In genomic region chr2:160194946-160195345, GRCh38 we compare ENCODE assay signal across 24 cellular contexts. TPM values are rescaled to one million over a fixed set of nuclear protein-coding genes. Genes with fewer than 3 reads are reported as not detected.
A peak's percentile ranks its signal among the peaks of the same experiment; 100 is the strongest.
DNase-seq lines count a peak whose midpoint lies in the region; ATAC-seq and TF ChIP-seq lines count a peak whose summit lies in the region.
"Had no signal": no experiment of that assay in that cellular context is flagged by ENCODE, and none has a peak within 500 bp of the region (broad histone marks: within the 10 kb centered on the region; RNA-seq: fewer than 3 reads in every experiment).

No MANE protein-coding gene starts in this region.

- peak overlapping the region; percentile 43 for H3K27ac ChIP-seq in mammary epithelial cell (ENCODE audit: insufficient read depth, low read depth, low read length)
- H3K27ac ChIP-seq in gastrocnemius medialis, result peak overlapping the region in 3 of 4 donors; percentile 48 to 76 (median 54)
- peak overlapping the region in 2 of 4 donors; percentile 40 to 55 for H3K27ac ChIP-seq in esophagus squamous epithelium
- H3K27ac ChIP-seq: 22Rv1, heart left ventricle, SK-N-MC, tibial artery had no signal

- BruUV-seq in mammary epithelial cell (replicated peaks; lab: Mats Ljungman, UMichigan), result no TSS peak

- WGBS in mammary epithelial cell (ENCODE audit: low coverage, missing lambda C conversion rate), result 52% methylated on average over 5 of the region's 5 CpGs
- 53 to 84% methylated on average over 4 to 5 of the region's 5 CpGs for WGBS in esophagus squamous epithelium, 2 donors

- dilution Hi-C loops in mammary epithelial cell (cut with HindIII; ENCODE audit: low sequenced_read_pairs), result no loop called here

- H3K4me2 ChIP-seq in mammary epithelial cell (ENCODE audit: insufficient read depth, low read depth, low read length), result peak overlapping the region; percentile 60

- H3K4me1 ChIP-seq in mammary epithelial cell (ENCODE audit: insufficient read depth, low read length) (peaks cover 38% of the 10 kb centered on the region), gastrocnemius medialis (peaks cover 9 to 18% of the 10 kb centered on the region in 2 donors), esophagus squamous epithelium (peaks cover 0 to 34% (median 3%) of the 10 kb centered on the region in 3 donors)
- H3K4me1 ChIP-seq: Caco-2, heart left ventricle had no signal

- in situ Hi-C loops in mammary epithelial cell (cut with MboI; ENCODE audit: low sequenced_read_pairs in 2 of 2), result no loop called here
- in situ Hi-C loops in gastrocnemius medialis (cut with MboI; ENCODE audit: low sequenced_read_pairs in 4 of 4), result no loop called here

- H3K9me3 ChIP-seq in mammary epithelial cell (replicated peaks; ENCODE audit: insufficient read depth, low read length), result no peaks in the 10 kb centered on the region
- H3K9me3 ChIP-seq in gastrocnemius medialis, result no peaks in the 10 kb centered on the region
- H3K9me3 ChIP-seq in esophagus squamous epithelium, result no peaks in the 10 kb centered on the region
- H3K9me3 ChIP-seq: Caco-2, heart left ventricle, tibial artery had no signal

- H3K36me3 ChIP-seq in mammary epithelial cell (ENCODE audit: insufficient read depth, low read length) (peaks cover 28% of the 10 kb centered on the region), gastrocnemius medialis (peaks cover 0 to 6% of the 10 kb centered on the region in 2 donors), esophagus squamous epithelium (peaks cover 0 to 27% (median 4%) of the 10 kb centered on the region in 3 donors)
- H3K36me3 ChIP-seq: heart left ventricle, tibial artery had no signal

- no peaks in the 10 kb centered on the region for H4K20me1 ChIP-seq in mammary epithelial cell (ENCODE audit: insufficient read depth, low read length)

- intact Hi-C loops in mammary epithelial cell (cut with micrococcal nuclease) (loop anchor here (5.0 kb wide), 1 partner anchor 32 kb away; no protein-coding TSS in a partner anchor), gastrocnemius medialis (cut with DNase I; ENCODE audit: low total_unique reads) (no loop called here), esophagus squamous epithelium (cut with DNase I) (no loop called here)

- peaks cover 95% of the 10 kb centered on the region for H3K79me2 ChIP-seq in mammary epithelial cell (ENCODE audit: insufficient read depth, low read length)

- no peak overlapping the region for H2AFZ ChIP-seq in mammary epithelial cell (ENCODE audit: low read depth, low read length)

- H3K9ac ChIP-seq in mammary epithelial cell (ENCODE audit: insufficient read depth, low read length), result peak overlapping the region; percentile 6

- peak; percentile 21 for DNase-seq in DMS53 (lab: John Stamatoyannopoulos, UW)
- no peak for DNase-seq in DMS53 treated with DMSO at 0.1 percent for 48 hours (lab: John Stamatoyannopoulos, UW; ENCODE audit: unreplicated experiment)
- DNase-seq in Jurkat, Clone E6-1 (ENCODE audit: low read depth, low spot score), result peak; percentile 61
- DNase-seq in mammary epithelial cell, result no peak
- DNase-seq in gastrocnemius medialis, result no peak
- no peak for DNase-seq in activated CD4-positive, CD25-positive, alpha-beta regulatory T cell treated with anti-CD3 and anti-CD28 coated beads, Interleukin-2, amount 50 U/mL, for 72 hours
- DNase-seq in esophagus squamous epithelium (lab: John Stamatoyannopoulos, UW), result no peak
- DNase-seq: activated B cell treated with CpG ODN at 0.5 μM for 24 hours; activated gamma-delta T cell treated with Interleukin-2 at 50 U/mL for 16 hours; Caco-2; effector memory CD4-positive, alpha-beta T cell; GF-D8; H9; heart left ventricle; MM.1S; NCI-H748 treated with DMSO at 0.1 percent for 48 hours; occipital lobe; right cardiac atrium; stimulated activated naive B cell treated with anti-CD40 and anti-IgM and Interleukin-4, amounts not matched to agents 10 μg/mL and 1 μg/mL and 100 μg/mL, for 72 hours; tibial artery had no signal

- ATAC-seq in gastrocnemius medialis, result no peak
- ATAC-seq in HG03432 (IDR thresholded peaks at IDR 0.05; ENCODE audit: unreplicated experiment), result no peak
- ATAC-seq: heart left ventricle; HepG2; right cardiac atrium; stimulated activated naive B cell treated with anti-CD40 and anti-IgM and Interleukin-4, amounts not matched to agents 10 μg/mL and 1 μg/mL and 100 μg/mL, for 72 hours had no signal

- CTCF ChIA-PET in mammary epithelial cell (lab: Charles Lee; ENCODE audit: low non-redundant PET), result interaction anchor here (0.6 kb wide), 1 partner anchor 72 kb away, joined by 4 read pairs; no protein-coding TSS in a partner anchor

- TF ChIP-seq CTCF in mammary epithelial cell (conservative IDR thresholded peaks at IDR 0.05 in 1 of 2, IDR thresholded peaks at IDR 0.05 in 1 of 2; ENCODE audit: extremely low read depth in 1 of 2, insufficient read depth in 1 of 2, low read depth in 1 of 2, low read length in 2 of 2), result peak in 1 of 2 donors; percentile 1
- no peak for TF ChIP-seq CTCF in gastrocnemius medialis (IDR thresholded peaks at IDR 0.05 in 4 of 5, conservative IDR thresholded peaks at IDR 0.05 in 1 of 5)
- no peak for TF ChIP-seq CTCF in esophagus squamous epithelium (IDR thresholded peaks at IDR 0.05)

- H3K4me3 ChIP-seq in Jurkat, Clone E6-1 (ENCODE audit: low read length), result no peak overlapping the region
- no peak overlapping the region for H3K4me3 ChIP-seq in mammary epithelial cell (replicated peaks in 1 of 3; ENCODE audit: insufficient read depth in 1 of 3, low read depth in 2 of 3, low read length in 3 of 3)
- no peak overlapping the region for H3K4me3 ChIP-seq in gastrocnemius medialis
- no peak overlapping the region for H3K4me3 ChIP-seq in esophagus squamous epithelium
- H3K4me3 ChIP-seq: heart left ventricle, SK-N-MC, tibial artery had no signal

- no peak for TF ChIP-seq POLR2A in gastrocnemius medialis (IDR thresholded peaks at IDR 0.05)
- TF ChIP-seq POLR2A in esophagus squamous epithelium (IDR thresholded peaks at IDR 0.05), result no peak

- no peaks in the 10 kb centered on the region for H3K27me3 ChIP-seq in mammary epithelial cell (ENCODE audit: insufficient read depth, low read length)
- H3K27me3 ChIP-seq in gastrocnemius medialis, result no peaks in the 10 kb centered on the region
- no peaks in the 10 kb centered on the region for H3K27me3 ChIP-seq in esophagus squamous epithelium
- H3K27me3 ChIP-seq: heart left ventricle, tibial artery had no signal

RNA-seq across cellular contexts. Expression of gene ITGB6, which starts 5.1 kb away (rescaled TPM):
- polyA plus RNA-seq in Jurkat, Clone E6-1 (2012; ENCODE audit: insufficient read depth, insufficient read length), result not detected
- total RNA-seq in mammary epithelial cell, result 100 to 1,000 TPM; 186 to 461 TPM
- polyA plus RNA-seq in mammary epithelial cell, result 162 TPM
- polyA minus RNA-seq in mammary epithelial cell, result 233 TPM
- total RNA-seq in gastrocnemius medialis, result 1 to 10 TPM in 2 of 4 donors, under 1 TPM in 2; 0.81 to 2.8 (median 1.0) TPM
- total RNA-seq in esophagus squamous epithelium, result 10 to 100 TPM; 25.3 to 42.2 (median 33.6) TPM
- total RNA-seq: activated B cell treated with CpG ODN at 0.5 μM for 24 hours, H9, HepG2 had no signal
- polyA plus RNA-seq: HepG2 had no signal

Comparison
In these comparisons a context has a peak if more than half of its experiments do, and no peak if none do; other contexts are left out.
1. DNase-seq: peak in DMS53 (single experiment) and Jurkat, Clone E6-1 (single experiment); none in DMS53 treated with DMSO at 0.1 percent for 48 hours (single experiment), mammary epithelial cell (single experiment), gastrocnemius medialis (0 of 2), activated CD4-positive, CD25-positive, alpha-beta regulatory T cell treated with anti-CD3 and anti-CD28 coated beads, Interleukin-2, amount 50 U/mL, for 72 hours (single experiment) and esophagus squamous epithelium (single experiment).
2. RNA of gene ITGB6, which starts 5.1 kb away (total RNA-seq): 186 to 461 TPM in mammary epithelial cell and 25.3 to 42.2 TPM in esophagus squamous epithelium; 0.81 to 2.8 TPM in gastrocnemius medialis; every median in the first group is over 4 times any median in the second.